Comparison of ENCODE assay signal across 9 cellular contexts in the genomic region with DNA sequence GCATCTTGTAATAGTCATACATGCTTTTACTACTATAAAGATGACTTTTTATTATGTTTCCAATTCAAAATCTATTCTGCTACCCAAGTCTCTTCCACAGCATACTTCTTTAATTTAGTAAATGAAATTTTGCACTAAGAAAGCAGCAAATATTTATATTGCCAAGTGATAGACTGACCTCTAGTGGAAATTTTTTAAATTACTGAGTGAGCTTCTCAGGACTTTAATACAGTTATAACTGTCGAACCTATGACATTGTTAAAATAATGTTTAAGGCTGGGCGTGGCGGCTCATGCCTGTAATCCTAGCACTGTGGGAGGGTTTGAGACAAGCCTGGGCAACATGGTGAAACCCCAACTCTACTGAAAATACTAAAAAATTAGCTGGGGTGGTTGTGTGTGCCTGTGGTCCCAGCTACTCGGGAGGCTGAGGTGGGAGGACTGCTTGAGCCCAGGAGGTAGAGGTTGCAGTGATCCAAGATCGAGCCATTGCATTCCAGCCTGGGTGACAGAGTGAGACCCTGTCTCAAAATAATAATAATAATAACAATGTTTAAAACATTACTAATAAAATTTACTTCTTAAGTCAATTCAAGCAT. TPM values are rescaled to one million over a fixed set of nuclear protein-coding genes. Genes with fewer than 3 reads are reported as not detected.
A peak's percentile ranks its signal among the peaks of the same experiment; 100 is the strongest.
DNase-seq lines count a peak whose midpoint lies in the region; ATAC-seq and TF ChIP-seq lines count a peak whose summit lies in the region.
"Had no signal": no experiment of that assay in that cellular context is flagged by ENCODE, and none has a peak within 500 bp of the region (broad histone marks: within the 10 kb centered on the region; RNA-seq: fewer than 3 reads in every experiment).

No MANE protein-coding gene starts in this region.

- H3K4me3 Mint-ChIP-seq in neural crest cell: no peak overlapping the region
- H3K4me3 Mint-ChIP-seq: activated naive CD4-positive, alpha-beta T cell treated with anti-CD3 and anti-CD28 coated beads, Interleukin-2, amount 50 U/mL, for 24 hours had no signal

- peak; percentile 45 for TF ChIP-seq CTCF in epithelial cell of esophagus (IDR thresholded peaks at IDR 0.05; ENCODE audit: insufficient read depth, low read depth, low read length, missing control alignments)
- peak; percentile 91 for TF ChIP-seq CTCF in neural crest cell (conservative IDR thresholded peaks at IDR 0.05)

- peaks cover 4% of the 10 kb centered on the region for H3K9me3 Mint-ChIP-seq in neural crest cell
- H3K9me3 Mint-ChIP-seq: activated naive CD4-positive, alpha-beta T cell treated with anti-CD3 and anti-CD28 coated beads, Interleukin-2, amount 50 U/mL, for 24 hours had no signal

- no peak overlapping the region for H3K4me3 ChIP-seq in epithelial cell of esophagus (ENCODE audit: low read length)

- H3K4me1 Mint-ChIP-seq in neural crest cell: no peaks in the 10 kb centered on the region
- H3K4me1 Mint-ChIP-seq: activated naive CD4-positive, alpha-beta T cell treated with anti-CD3 and anti-CD28 coated beads, Interleukin-2, amount 50 U/mL, for 24 hours had no signal

- DNase-seq in NCI-H510A treated with DMSO at 0.1 percent for 48 hours (lab: John Stamatoyannopoulos, UW) (peak; percentile 49), NCI-H510A (lab: John Stamatoyannopoulos, UW) (no peak), HT-29 (ENCODE audit: low spot score) (peak; percentile 76), OCI-M2 (lab: John Stamatoyannopoulos, UW; ENCODE audit: unreplicated experiment) (peak; percentile 10), epithelial cell of esophagus (ENCODE audit: low read depth) (peak; percentile 69), neural crest cell (ENCODE audit: low read depth, low spot score) (no peak)

- ATAC-seq in GM18520 (IDR thresholded peaks at IDR 0.05; ENCODE audit: unreplicated experiment): no peak
- ATAC-seq in HG03457 (IDR thresholded peaks at IDR 0.05; ENCODE audit: unreplicated experiment): no peak

- no peak overlapping the region for H3K27ac Mint-ChIP-seq in neural crest cell (ENCODE audit: unreplicated experiment)
- H3K27ac Mint-ChIP-seq: activated naive CD4-positive, alpha-beta T cell treated with anti-CD3 and anti-CD28 coated beads, Interleukin-2, amount 50 U/mL, for 24 hours had no signal

- no peaks in the 10 kb centered on the region for H3K27me3 Mint-ChIP-seq in neural crest cell (ENCODE audit: low read depth)

- peaks cover 4% of the 10 kb centered on the region for H3K36me3 Mint-ChIP-seq in neural crest cell (ENCODE audit: low read depth)
- H3K36me3 Mint-ChIP-seq: activated naive CD4-positive, alpha-beta T cell treated with anti-CD3 and anti-CD28 coated beads, Interleukin-2, amount 50 U/mL, for 24 hours had no signal

RNA-seq across cellular contexts. Expression of gene STK33, which starts 27.3 kb away (rescaled TPM):
- not detected in 2 replicates for total RNA-seq in HT-29 (2014; rRNA removed; shearing (Covaris generic))
- total RNA-seq in neural crest cell: 17.3 and 24.2 TPM in 2 replicates

Comparison
In these comparisons a context has a peak if more than half of its experiments do, and no peak if none do; other contexts are left out.
1. DNase-seq: peak in NCI-H510A treated with DMSO at 0.1 percent for 48 hours (single experiment), HT-29 (single experiment), OCI-M2 (single experiment) and epithelial cell of esophagus (single experiment); none in NCI-H510A (single experiment) and neural crest cell (single experiment).
2. RNA of gene STK33, which starts 27.3 kb away (total RNA-seq): 17.3 to 24.2 TPM in neural crest cell; not detected in HT-29; every median in the first group is over 10 times any median in the second.